Comparison of ENCODE assay signal across 8 cellular contexts in genomic region chr13:31538067-31539042, GRCh38.
DNase-seq lines count a peak whose midpoint lies in the region; ATAC-seq and TF ChIP-seq lines count a peak whose summit lies in the region.

No MANE protein-coding gene starts in this region.

- H3K4me1 Mint-ChIP-seq in type B pancreatic cell (ENCODE audit: unreplicated experiment) = peaks cover 20% of the 10 kb centered on the region
- H3K4me1 Mint-ChIP-seq in activated CD4-positive, alpha-beta T cell treated with anti-CD3 and anti-CD28 coated beads for 36 hours = no peaks in the 10 kb centered on the region

- no peak overlapping the region for H3K4me3 Mint-ChIP-seq in type B pancreatic cell
- no peak overlapping the region for H3K4me3 Mint-ChIP-seq in activated CD4-positive, alpha-beta T cell treated with anti-CD3 and anti-CD28 coated beads for 36 hours

- no peak overlapping the region for H3K27ac Mint-ChIP-seq in type B pancreatic cell
- H3K27ac Mint-ChIP-seq in activated CD4-positive, alpha-beta T cell treated with anti-CD3 and anti-CD28 coated beads for 36 hours = no peak overlapping the region

- TF ChIP-seq CTCF in fibroblast of the aortic adventitia (IDR thresholded peaks at IDR 0.05; ENCODE audit: insufficient read depth, low read length) = peak; percentile 80
- TF ChIP-seq CTCF in type B pancreatic cell (conservative IDR thresholded peaks at IDR 0.05) = peak; percentile 74

- ATAC-seq in HG02759 (IDR thresholded peaks at IDR 0.05; ENCODE audit: unreplicated experiment) = no peak
- ATAC-seq in activated CD4-positive, alpha-beta T cell treated with anti-CD3 and anti-CD28 coated beads for 36 hours = no peak

- CTCF ChIA-PET in activated CD4-positive, alpha-beta T cell treated with anti-CD3 and anti-CD28 coated beads for 36 hours (lab: Charles Lee) = interaction anchor here (0.6 to 0.9 kb wide), 3 partner anchors 26 to 242 kb away, joined by 3 to 5 read pairs (median 4); no protein-coding TSS in a partner anchor

- H3K4me3 ChIP-seq in fibroblast of the aortic adventitia (ENCODE audit: low read depth, low read length) = no peak overlapping the region

- peaks cover 1% of the 10 kb centered on the region for H3K9me3 Mint-ChIP-seq in type B pancreatic cell
- H3K9me3 Mint-ChIP-seq in activated CD4-positive, alpha-beta T cell treated with anti-CD3 and anti-CD28 coated beads for 36 hours (ENCODE audit: low read depth) = no peaks in the 10 kb centered on the region

- peak; percentile 57 for DNase-seq in NCI-H748 (lab: John Stamatoyannopoulos, UW; ENCODE audit: unreplicated experiment)
- no peak for DNase-seq in NCI-H748 treated with DMSO at 0.1 percent for 48 hours (lab: John Stamatoyannopoulos, UW)
- DNase-seq in RPMI8226 = peak; percentile 14
- peak; percentile 73 for DNase-seq in fibroblast of the aortic adventitia (ENCODE audit: low read depth)
- DNase-seq in type B pancreatic cell (ENCODE audit: extremely low spot score, unreplicated experiment) = no peak
- no peak for DNase-seq in NCI-H1436 treated with DMSO at 0.1 percent for 48 hours (lab: John Stamatoyannopoulos, UW)
- DNase-seq in activated CD4-positive, alpha-beta T cell treated with anti-CD3 and anti-CD28 coated beads for 36 hours = no peak

- peaks cover 15% of the 10 kb centered on the region for H3K27me3 Mint-ChIP-seq in type B pancreatic cell
- H3K27me3 Mint-ChIP-seq in activated CD4-positive, alpha-beta T cell treated with anti-CD3 and anti-CD28 coated beads for 36 hours = peaks cover 12% of the 10 kb centered on the region

- POLR2A ChIA-PET in activated CD4-positive, alpha-beta T cell treated with anti-CD3 and anti-CD28 coated beads for 36 hours (lab: Charles Lee) = no interaction called here

- intact Hi-C loops in activated CD4-positive, alpha-beta T cell treated with anti-CD3 and anti-CD28 coated beads for 36 hours (cut with DNase I, micrococcal nuclease) = no loop called here

- no peaks in the 10 kb centered on the region for H3K36me3 Mint-ChIP-seq in type B pancreatic cell
- no peaks in the 10 kb centered on the region for H3K36me3 Mint-ChIP-seq in activated CD4-positive, alpha-beta T cell treated with anti-CD3 and anti-CD28 coated beads for 36 hours (ENCODE audit: low read depth)

Comparison
In these comparisons a context has a peak if more than half of its experiments do, and no peak if none do; other contexts are left out.
1. DNase-seq: peak in NCI-H748 (single experiment), RPMI8226 (single experiment) and fibroblast of the aortic adventitia (single experiment); none in NCI-H748 treated with DMSO at 0.1 percent for 48 hours (single experiment), type B pancreatic cell (single experiment), NCI-H1436 treated with DMSO at 0.1 percent for 48 hours (single experiment) and activated CD4-positive, alpha-beta T cell treated with anti-CD3 and anti-CD28 coated beads for 36 hours (single experiment).